8 cellular contexts compared by ENCODE assay signal in the genomic region with DNA sequence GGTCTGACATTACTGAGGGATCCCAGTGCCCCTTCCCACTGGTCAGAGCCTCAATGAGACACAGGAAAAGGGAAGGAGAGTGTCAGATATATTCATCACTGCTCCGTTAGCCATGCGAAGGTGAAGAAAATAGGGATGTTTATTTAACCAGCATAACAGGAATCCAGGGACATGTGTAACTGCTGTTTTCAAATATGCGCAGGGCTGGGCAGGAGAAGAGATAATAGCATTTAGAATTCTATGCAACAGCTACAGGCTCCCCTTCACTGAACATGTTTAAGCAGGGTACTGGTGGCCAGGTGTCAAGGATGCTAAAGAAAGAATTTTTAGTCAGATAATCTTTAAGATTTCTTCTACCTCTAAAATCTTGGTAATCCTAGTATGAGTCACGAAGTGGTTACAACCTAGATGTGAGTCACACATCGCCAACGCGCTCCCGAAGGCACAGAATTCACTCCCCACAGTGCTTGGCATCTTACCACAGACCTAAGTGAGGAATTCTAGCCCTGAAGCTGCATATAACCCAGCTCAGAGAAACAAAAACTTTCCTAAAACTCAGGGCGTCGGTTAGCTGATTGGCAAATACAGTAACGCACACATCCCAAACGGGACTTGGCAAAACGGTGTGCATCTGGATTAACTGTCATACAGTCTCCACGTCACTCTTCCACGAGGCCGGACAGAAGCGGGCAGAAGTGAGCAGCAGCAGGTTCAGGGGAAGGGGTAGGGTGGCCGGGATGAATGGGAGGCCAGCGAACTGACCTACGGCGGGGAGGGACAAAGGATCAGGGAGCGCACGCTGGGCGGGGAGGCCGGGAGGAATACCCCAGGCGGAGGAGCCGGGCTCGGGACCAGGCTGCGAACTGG. TPM values are rescaled to one million over a fixed set of nuclear protein-coding genes. Genes with fewer than 3 reads are reported as not detected.
DNase-seq lines count a peak whose midpoint lies in the region; ATAC-seq and TF ChIP-seq lines count a peak whose summit lies in the region.

No MANE protein-coding gene starts in this region.

- ATAC-seq in DND-41 (ENCODE audit: insufficient read depth, low read depth) (peak; percentile 18), GM21737 (IDR thresholded peaks at IDR 0.05; ENCODE audit: unreplicated experiment) (peak; percentile 20)

- H3K4me2 ChIP-seq in DND-41 (ENCODE audit: insufficient read depth, low read length) (peak overlapping the region; percentile 80), Karpas-422 (ENCODE audit: low read depth, low read length, poor library complexity, severe bottlenecking) (peak overlapping the region; percentile 66)

- H3K27me3 ChIP-seq in DND-41 (ENCODE audit: insufficient read depth, low read length, poor library complexity) (no peaks in the 10 kb centered on the region), Karpas-422 (ENCODE audit: low read length) (no peaks in the 10 kb centered on the region), brain microvascular endothelial cell (replicated peaks) (no peaks in the 10 kb centered on the region), iPS-18a (ENCODE audit: control insufficient read depth, insufficient read depth, low read length) (peaks cover 15% of the 10 kb centered on the region)

- H3K4me1 ChIP-seq in DND-41 (ENCODE audit: insufficient read depth, low read length), result peaks cover 25% of the 10 kb centered on the region
- H3K4me1 ChIP-seq in Karpas-422 (ENCODE audit: low read length), result peaks cover 32% of the 10 kb centered on the region
- peaks cover 19% of the 10 kb centered on the region for H3K4me1 ChIP-seq in iPS-18a (ENCODE audit: control insufficient read depth, low read depth, low read length)

- H4K20me1 ChIP-seq in DND-41 (ENCODE audit: insufficient read depth, low read length), result peaks cover 11% of the 10 kb centered on the region; the same call in 1 of the 2 replicates
- no peaks in the 10 kb centered on the region for H4K20me1 ChIP-seq in Karpas-422 (ENCODE audit: insufficient read depth, low read depth, low read length)

- no peak for TF ChIP-seq CTCF in DND-41 (IDR thresholded peaks at IDR 0.05; ENCODE audit: borderline replicate concordance, extremely low read depth, low read length, poor library complexity, severe bottlenecking)
- no peak for TF ChIP-seq CTCF in brain microvascular endothelial cell (IDR thresholded peaks at IDR 0.05; ENCODE audit: low read depth, low read length, missing control alignments)

- in situ Hi-C loops in brain microvascular endothelial cell (cut with HindIII; ENCODE audit: low pct_ligation_motif_present, low sequenced_read_pairs), result no loop called here

- no peaks in the 10 kb centered on the region for H3K9me3 ChIP-seq in DND-41 (ENCODE audit: insufficient read depth, low read length, severe bottlenecking)
- H3K9me3 ChIP-seq in Karpas-422 (ENCODE audit: low read length), result no peaks in the 10 kb centered on the region
- no peaks in the 10 kb centered on the region for H3K9me3 ChIP-seq in iPS-18a (ENCODE audit: control insufficient read depth, low read depth, low read length)

- H3K9ac ChIP-seq in DND-41 (ENCODE audit: low read depth, low read length), result peak overlapping the region; percentile 80
- peak overlapping the region; percentile 87 for H3K9ac ChIP-seq in Karpas-422 (ENCODE audit: low read length)
- peak overlapping the region; percentile 91 for H3K9ac ChIP-seq in iPS-18a (ENCODE audit: low read length)

- DNase-seq in DND-41 (peak; percentile 15), Karpas-422 (peak; percentile 72), T-helper 2 cell (peak in 3 of 5 experiments; percentile 16 to 79 (median 30)), brain microvascular endothelial cell (peak; percentile 88), skeletal muscle cell (ENCODE audit: low read depth) (peak; percentile 92), NCI-H1436 (lab: John Stamatoyannopoulos, UW) (no peak)

- peak overlapping the region; percentile 50; the same call in 1 of the 2 replicates for H3K27ac ChIP-seq in DND-41 (ENCODE audit: low read length)
- H3K27ac ChIP-seq in Karpas-422 (ENCODE audit: low read length), result peak overlapping the region; percentile 28
- peak overlapping the region; percentile 74 for H3K27ac ChIP-seq in brain microvascular endothelial cell
- no peak overlapping the region for H3K27ac ChIP-seq in iPS-18a (ENCODE audit: low read length)

- H3K36me3 ChIP-seq in DND-41 (ENCODE audit: insufficient read depth, low read length) (peaks cover 5% of the 10 kb centered on the region; the same call in 1 of the 2 replicates), Karpas-422 (ENCODE audit: insufficient read depth, low read length) (no peaks in the 10 kb centered on the region), brain microvascular endothelial cell (replicated peaks) (no peaks in the 10 kb centered on the region), iPS-18a (ENCODE audit: control insufficient read depth, low read depth, low read length) (no peaks in the 10 kb centered on the region)

- H3K4me3 ChIP-seq in DND-41 (ENCODE audit: low read depth in 1 of 2, low read length in 2 of 2), result peak overlapping the region; percentile 27 to 72; a peak in 3 of 4 replicates
- H3K4me3 ChIP-seq in Karpas-422 (ENCODE audit: low read length), result peak overlapping the region; percentile 89
- H3K4me3 ChIP-seq in brain microvascular endothelial cell (ENCODE audit: low read depth, low read length), result peak overlapping the region; percentile 80
- peak overlapping the region; percentile 92 for H3K4me3 ChIP-seq in iPS-18a (ENCODE audit: low read length)
- H3K4me3 ChIP-seq in skeletal muscle cell (ENCODE audit: low read depth, low read length), result peak overlapping the region; percentile 74

- H3K79me2 ChIP-seq in DND-41 (ENCODE audit: insufficient read depth, low read length), result peaks cover 33% of the 10 kb centered on the region
- peaks cover 58% of the 10 kb centered on the region for H3K79me2 ChIP-seq in Karpas-422 (ENCODE audit: low read length)

- H2AFZ ChIP-seq in DND-41 (ENCODE audit: low read depth, low read length), result peak overlapping the region; percentile 49
- 0 out of 2 replicates have a peak overlapping the region, but pooled peaks have one; percentile 30 for H2AFZ ChIP-seq in Karpas-422 (ENCODE audit: low read length)

- no peaks in the 10 kb centered on the region for H3K9me2 ChIP-seq in Karpas-422 (replicated peaks; ENCODE audit: insufficient read depth, low read length)

RNA-seq across cellular contexts. Expression of gene CTNNAL1, which starts 1.1 kb away (rescaled TPM):
- 26.8 and 31.4 TPM in 2 replicates for total RNA-seq in Karpas-422 (2014; rRNA removed; shearing (Covaris generic); ENCODE audit: low replicate concordance)
